ENCODE assay signal across 6 cellular contexts in genomic region chrX:45381366-45381765, GRCh38.
"Had no signal": no experiment of that assay in that cellular context is flagged by ENCODE, and none has a peak within 500 bp of the region (broad histone marks: within the 10 kb centered on the region; RNA-seq: fewer than 3 reads in every experiment).

No MANE protein-coding gene starts in this region.

- H3K4me3 ChIP-seq: K562 had no signal

- H3K4me2 ChIP-seq: KMS-11 had no signal

- DNase-seq: IMR-90, KBM-7, KG1 had no signal

- H3K27ac ChIP-seq: HL-60, KMS-11 had no signal

- H3K9ac ChIP-seq: KMS-11 had no signal
